Comparison of ENCODE assay signal across 15 cellular contexts in the genomic region with DNA sequence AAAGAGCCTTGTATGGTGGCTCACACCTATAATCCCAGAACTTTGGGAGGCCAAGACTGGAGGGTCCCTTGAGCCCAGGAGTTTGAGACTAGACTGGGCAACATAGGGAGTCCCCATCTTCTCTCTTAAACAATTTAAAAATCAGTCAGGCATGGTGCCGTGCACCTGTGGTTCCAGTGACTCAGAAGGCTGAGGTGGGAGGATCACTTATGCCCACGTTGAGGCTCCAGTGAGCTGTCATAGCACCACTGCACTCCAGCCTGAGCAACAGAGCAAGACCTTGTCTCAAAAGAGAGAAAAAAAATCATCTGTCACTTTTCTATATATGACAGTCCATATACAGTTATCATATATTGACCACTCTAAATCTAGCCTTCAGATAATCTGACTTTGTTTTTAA.
DNase-seq lines count a peak whose midpoint lies in the region; ATAC-seq, FAIRE-seq and TF ChIP-seq lines count a peak whose summit lies in the region.
"Had no signal": no experiment of that assay in that cellular context is flagged by ENCODE, and none has a peak within 500 bp of the region (broad histone marks: within the 10 kb centered on the region; RNA-seq: fewer than 3 reads in every experiment).

No MANE protein-coding gene starts in this region.

- peak; percentile 86 for FAIRE-seq in RCC 7860 (lab: Jason Lieb, UNC)
- FAIRE-seq: G401.6 had no signal

- DNase-seq in RCC 7860 (ENCODE audit: low spot score), result peak; percentile 56
- DNase-seq in CD8-positive, alpha-beta memory T cell, result no peak
- no peak for DNase-seq in NCI-H748 (lab: John Stamatoyannopoulos, UW; ENCODE audit: unreplicated experiment)
- DNase-seq in SIG-M5 treated with dmso at 0.1 percent for 504 hours (lab: John Stamatoyannopoulos, UW; ENCODE audit: unreplicated experiment), result no peak
- DNase-seq: effector memory CD4-positive, alpha-beta T cell; gastrocnemius medialis; MM.1S; naive thymus-derived CD4-positive, alpha-beta T cell; right cardiac atrium had no signal

- no peak overlapping the region for H3K27ac ChIP-seq in CD8-positive, alpha-beta memory T cell (ENCODE audit: low read depth, low read length)
- H3K27ac ChIP-seq: gastrocnemius medialis had no signal

- no peaks in the 10 kb centered on the region for H3K27me3 ChIP-seq in CD8-positive, alpha-beta memory T cell (ENCODE audit: insufficient read depth, low read length, poor library complexity, severe bottlenecking)
- H3K27me3 ChIP-seq: gastrocnemius medialis had no signal

- H3K4me1 ChIP-seq in CD8-positive, alpha-beta memory T cell (ENCODE audit: insufficient read depth, low read length), result no peaks in the 10 kb centered on the region

- no peaks in the 10 kb centered on the region for H3K27me3 Mint-ChIP-seq in nephron (ENCODE audit: low read depth)
- peaks cover 0 to under 1% of the 10 kb centered on the region in 2 donors for H3K27me3 Mint-ChIP-seq in CD8-positive, alpha-beta memory T cell

- POLR2A ChIA-PET in CD8-positive, alpha-beta memory T cell (lab: Charles Lee), result no interaction called here

- peaks cover 48% of the 10 kb centered on the region for H3K4me1 Mint-ChIP-seq in nephron
- H3K4me1 Mint-ChIP-seq in CD8-positive, alpha-beta memory T cell, result no peaks in the 10 kb centered on the region
- H3K4me1 Mint-ChIP-seq: CD14-positive monocyte; naive thymus-derived CD4-positive, alpha-beta T cell had no signal

- CTCF ChIA-PET in CD8-positive, alpha-beta memory T cell (lab: Charles Lee), result no interaction called here

- no peaks in the 10 kb centered on the region for H3K36me3 ChIP-seq in CD8-positive, alpha-beta memory T cell (ENCODE audit: insufficient read depth, low read length)
- H3K36me3 ChIP-seq: gastrocnemius medialis had no signal

- no peak overlapping the region for H3K4me3 ChIP-seq in CD8-positive, alpha-beta memory T cell (ENCODE audit: low read length)
- H3K4me3 ChIP-seq: gastrocnemius medialis had no signal

- peaks cover 6% of the 10 kb centered on the region for H3K9me3 Mint-ChIP-seq in nephron
- peaks cover 0 to 3% (median under 1%) of the 10 kb centered on the region in 5 donors for H3K9me3 Mint-ChIP-seq in CD8-positive, alpha-beta memory T cell
- H3K9me3 Mint-ChIP-seq: activated T-helper 2 cell treated with anti-CD3 and anti-CD28 coated beads, Interferon-gamma antibody, Interleukin-2, Interleukin-4, amounts not matched to agents 10 μg/mL and 5 μg/mL and 100 μg/mL, durations not matched to agents 14 hours and 24 hours and 36 hours had no signal

- peak; percentile 91 for ATAC-seq in GM18519 (IDR thresholded peaks at IDR 0.05; ENCODE audit: low FRiP score, unreplicated experiment)
- peak; percentile 86 for ATAC-seq in HG02759 (IDR thresholded peaks at IDR 0.05; ENCODE audit: unreplicated experiment)
- ATAC-seq: gastrocnemius medialis; naive thymus-derived CD4-positive, alpha-beta T cell; right cardiac atrium had no signal

- peak overlapping the region; percentile 43 to 93 (median 89) for H3K27ac Mint-ChIP-seq in nephron
- H3K27ac Mint-ChIP-seq in CD8-positive, alpha-beta memory T cell, result no peak overlapping the region
- H3K27ac Mint-ChIP-seq: activated T-helper 2 cell treated with anti-CD3 and anti-CD28 coated beads, Interferon-gamma antibody, Interleukin-2, Interleukin-4, amounts not matched to agents 10 μg/mL and 5 μg/mL and 100 μg/mL, durations not matched to agents 14 hours and 24 hours and 36 hours; CD14-positive monocyte; naive thymus-derived CD4-positive, alpha-beta T cell had no signal

- no peaks in the 10 kb centered on the region for H3K36me3 Mint-ChIP-seq in nephron (ENCODE audit: low read depth)
- H3K36me3 Mint-ChIP-seq in CD8-positive, alpha-beta memory T cell, result peaks cover 0 to 2% (median 0%) of the 10 kb centered on the region in 3 donors
- H3K36me3 Mint-ChIP-seq: CD14-positive monocyte; naive thymus-derived CD4-positive, alpha-beta T cell had no signal

- no peak for TF ChIP-seq CTCF in nephron (IDR thresholded peaks at IDR 0.05; ENCODE audit: unreplicated experiment in 3 of 3)

- no peaks in the 10 kb centered on the region for H3K9me3 ChIP-seq in CD8-positive, alpha-beta memory T cell (ENCODE audit: low read length)
- H3K9me3 ChIP-seq: gastrocnemius medialis had no signal

- no peak overlapping the region for H3K4me3 Mint-ChIP-seq in nephron
- H3K4me3 Mint-ChIP-seq in CD8-positive, alpha-beta memory T cell, result no peak overlapping the region
- H3K4me3 Mint-ChIP-seq: CD14-positive monocyte; naive thymus-derived CD4-positive, alpha-beta T cell had no signal

Comparison
In these comparisons a context has a peak if more than half of its experiments do, and no peak if none do; other contexts are left out.
1. H3K27ac Mint-ChIP-seq: peak in nephron (3 of 3); none in CD8-positive, alpha-beta memory T cell (0 of 8).